ENCODE assay signal across 1 cellular context in the genomic region with DNA sequence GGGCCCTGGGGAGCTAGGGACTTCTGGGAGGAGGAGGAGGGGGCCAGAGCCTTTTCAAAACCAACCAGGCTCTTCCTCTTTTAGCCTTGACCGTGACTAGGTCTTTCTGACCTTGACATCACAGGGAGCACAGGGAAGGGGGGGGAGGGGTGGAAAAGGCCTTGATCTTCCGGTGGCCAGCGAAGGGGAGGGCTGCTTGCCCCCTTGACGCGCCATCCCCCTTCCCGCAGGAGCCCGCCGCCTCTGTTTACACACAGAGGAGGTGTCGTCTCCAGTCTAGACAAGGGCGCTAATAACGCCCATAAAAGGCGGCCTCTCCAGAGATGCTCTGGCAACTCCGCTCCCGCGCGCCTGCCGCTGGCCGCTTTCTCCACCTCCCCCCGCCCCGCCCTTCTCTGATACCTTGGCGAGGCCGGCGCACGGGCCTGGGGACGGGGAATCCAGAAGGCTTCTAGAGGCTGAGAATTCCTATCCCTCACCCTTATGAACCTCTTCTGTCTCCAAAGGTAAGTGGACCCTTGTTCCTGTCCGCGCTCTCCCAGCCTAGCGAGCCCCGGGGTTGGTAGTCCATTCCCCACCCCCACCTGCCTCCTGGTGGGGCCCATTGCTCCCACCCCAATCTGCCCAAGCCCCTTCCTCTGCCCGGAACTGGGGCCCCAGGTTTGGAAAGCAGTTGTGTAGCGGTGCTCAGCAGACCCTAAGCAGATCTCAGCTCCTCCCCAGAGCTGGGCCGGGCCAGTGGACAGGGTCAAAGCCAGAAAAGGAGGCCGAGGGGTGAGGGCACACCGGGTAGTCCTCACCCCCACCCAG.
TF ChIP-seq lines count a peak whose summit lies in the region.

No MANE protein-coding gene starts in this region.

TF ChIP-seq in HepG2, 621 proteins besides CTCF, POLR2A, EP300 and RAD21 (continued from another document and continues in another):
- TF ChIP-seq FOXA1 (IDR thresholded peaks at IDR 0.05): no peak
- TF ChIP-seq FOXA1 (CRISPR knock-in tag; IDR thresholded peaks at IDR 0.05): peak; percentile 57
- TF ChIP-seq ZNF746 (CRISPR knock-in tag; IDR thresholded peaks at IDR 0.05): no peak
- TF ChIP-seq, protein P1, sequence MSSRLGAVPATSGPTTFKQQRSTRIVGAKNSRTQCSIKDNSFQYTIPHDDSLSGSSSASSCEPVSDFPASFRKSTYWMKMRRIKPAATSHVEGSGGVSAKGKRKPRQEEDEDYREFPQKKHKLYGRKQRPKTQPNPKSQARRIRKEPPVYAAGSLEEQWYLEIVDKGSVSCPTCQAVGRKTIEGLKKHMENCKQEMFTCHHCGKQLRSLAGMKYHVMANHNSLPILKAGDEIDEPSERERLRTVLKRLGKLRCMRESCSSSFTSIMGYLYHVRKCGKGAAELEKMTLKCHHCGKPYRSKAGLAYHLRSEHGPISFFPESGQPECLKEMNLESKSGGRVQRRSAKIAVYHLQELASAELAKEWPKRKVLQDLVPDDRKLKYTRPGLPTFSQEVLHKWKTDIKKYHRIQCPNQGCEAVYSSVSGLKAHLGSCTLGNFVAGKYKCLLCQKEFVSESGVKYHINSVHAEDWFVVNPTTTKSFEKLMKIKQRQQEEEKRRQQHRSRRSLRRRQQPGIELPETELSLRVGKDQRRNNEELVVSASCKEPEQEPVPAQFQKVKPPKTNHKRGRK (CRISPR knock-in tag; IDR thresholded peaks at IDR 0.05): no peak
- no peak for TF ChIP-seq PAWR (CRISPR knock-in tag; IDR thresholded peaks at IDR 0.05; ENCODE audit: borderline replicate concordance)
- TF ChIP-seq HOXD1 (CRISPR knock-in tag; IDR thresholded peaks at IDR 0.05): no peak
- TF ChIP-seq RAD51 (IDR thresholded peaks at IDR 0.05; ENCODE audit: borderline replicate concordance): no peak
- peak; percentile 93 for TF ChIP-seq SKI (IDR thresholded peaks at IDR 0.05; ENCODE audit: partially characterized antibody)
- no peak for TF ChIP-seq MAFG (CRISPR knock-in tag; IDR thresholded peaks at IDR 0.05)
- TF ChIP-seq EZH2 (conservative IDR thresholded peaks at IDR 0.05; ENCODE audit: low read depth, low read length): no peak
- TF ChIP-seq ZNF790 (CRISPR knock-in tag; IDR thresholded peaks at IDR 0.05; ENCODE audit: borderline replicate concordance): no peak
- TF ChIP-seq, protein P2, sequence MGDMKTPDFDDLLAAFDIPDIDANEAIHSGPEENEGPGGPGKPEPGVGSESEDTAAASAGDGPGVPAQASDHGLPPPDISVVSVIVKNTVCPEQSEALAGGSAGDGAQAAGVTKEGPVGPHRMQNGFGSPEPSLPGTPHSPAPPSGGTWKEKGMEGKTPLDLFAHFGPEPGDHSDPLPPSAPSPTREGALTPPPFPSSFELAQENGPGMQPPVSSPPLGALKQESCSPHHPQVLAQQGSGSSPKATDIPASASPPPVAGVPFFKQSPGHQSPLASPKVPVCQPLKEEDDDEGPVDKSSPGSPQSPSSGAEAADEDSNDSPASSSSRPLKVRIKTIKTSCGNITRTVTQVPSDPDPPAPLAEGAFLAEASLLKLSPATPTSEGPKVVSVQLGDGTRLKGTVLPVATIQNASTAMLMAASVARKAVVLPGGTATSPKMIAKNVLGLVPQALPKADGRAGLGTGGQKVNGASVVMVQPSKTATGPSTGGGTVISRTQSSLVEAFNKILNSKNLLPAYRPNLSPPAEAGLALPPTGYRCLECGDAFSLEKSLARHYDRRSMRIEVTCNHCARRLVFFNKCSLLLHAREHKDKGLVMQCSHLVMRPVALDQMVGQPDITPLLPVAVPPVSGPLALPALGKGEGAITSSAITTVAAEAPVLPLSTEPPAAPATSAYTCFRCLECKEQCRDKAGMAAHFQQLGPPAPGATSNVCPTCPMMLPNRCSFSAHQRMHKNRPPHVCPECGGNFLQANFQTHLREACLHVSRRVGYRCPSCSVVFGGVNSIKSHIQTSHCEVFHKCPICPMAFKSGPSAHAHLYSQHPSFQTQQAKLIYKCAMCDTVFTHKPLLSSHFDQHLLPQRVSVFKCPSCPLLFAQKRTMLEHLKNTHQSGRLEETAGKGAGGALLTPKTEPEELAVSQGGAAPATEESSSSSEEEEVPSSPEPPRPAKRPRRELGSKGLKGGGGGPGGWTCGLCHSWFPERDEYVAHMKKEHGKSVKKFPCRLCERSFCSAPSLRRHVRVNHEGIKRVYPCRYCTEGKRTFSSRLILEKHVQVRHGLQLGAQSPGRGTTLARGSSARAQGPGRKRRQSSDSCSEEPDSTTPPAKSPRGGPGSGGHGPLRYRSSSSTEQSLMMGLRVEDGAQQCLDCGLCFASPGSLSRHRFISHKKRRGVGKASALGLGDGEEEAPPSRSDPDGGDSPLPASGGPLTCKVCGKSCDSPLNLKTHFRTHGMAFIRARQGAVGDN (CRISPR knock-in tag; IDR thresholded peaks at IDR 0.05): 0 out of 2 replicates have a peak, but pooled peaks have one; percentile 10
- no peak for TF ChIP-seq KLF15 (CRISPR knock-in tag; IDR thresholded peaks at IDR 0.05; ENCODE audit: borderline replicate concordance)
- no peak for TF ChIP-seq MBD4 (IDR thresholded peaks at IDR 0.05; ENCODE audit: borderline replicate concordance, low read length)
- no peak for TF ChIP-seq NFKB2 (CRISPR knock-in tag; IDR thresholded peaks at IDR 0.05; ENCODE audit: borderline replicate concordance)
- no peak for TF ChIP-seq ATF7 (IDR thresholded peaks at IDR 0.05)
- TF ChIP-seq ATF7 (CRISPR knock-in tag; IDR thresholded peaks at IDR 0.05): no peak
- no peak for TF ChIP-seq PAF1 (CRISPR knock-in tag; IDR thresholded peaks at IDR 0.05)
- TF ChIP-seq ZNF607 (CRISPR knock-in tag; IDR thresholded peaks at IDR 0.05; ENCODE audit: borderline replicate concordance): no peak
- TF ChIP-seq DNMT3B (CRISPR knock-in tag; conservative IDR thresholded peaks at IDR 0.05): no peak
- no peak for TF ChIP-seq ZNF562 (CRISPR knock-in tag; IDR thresholded peaks at IDR 0.05; ENCODE audit: borderline replicate concordance)
- TF ChIP-seq ATF1 (CRISPR knock-in tag; IDR thresholded peaks at IDR 0.05): no peak
- 0 out of 2 replicates have a peak, but pooled peaks have one; percentile 16 for TF ChIP-seq SALL1 (CRISPR knock-in tag; IDR thresholded peaks at IDR 0.05)
- TF ChIP-seq, protein P3, sequence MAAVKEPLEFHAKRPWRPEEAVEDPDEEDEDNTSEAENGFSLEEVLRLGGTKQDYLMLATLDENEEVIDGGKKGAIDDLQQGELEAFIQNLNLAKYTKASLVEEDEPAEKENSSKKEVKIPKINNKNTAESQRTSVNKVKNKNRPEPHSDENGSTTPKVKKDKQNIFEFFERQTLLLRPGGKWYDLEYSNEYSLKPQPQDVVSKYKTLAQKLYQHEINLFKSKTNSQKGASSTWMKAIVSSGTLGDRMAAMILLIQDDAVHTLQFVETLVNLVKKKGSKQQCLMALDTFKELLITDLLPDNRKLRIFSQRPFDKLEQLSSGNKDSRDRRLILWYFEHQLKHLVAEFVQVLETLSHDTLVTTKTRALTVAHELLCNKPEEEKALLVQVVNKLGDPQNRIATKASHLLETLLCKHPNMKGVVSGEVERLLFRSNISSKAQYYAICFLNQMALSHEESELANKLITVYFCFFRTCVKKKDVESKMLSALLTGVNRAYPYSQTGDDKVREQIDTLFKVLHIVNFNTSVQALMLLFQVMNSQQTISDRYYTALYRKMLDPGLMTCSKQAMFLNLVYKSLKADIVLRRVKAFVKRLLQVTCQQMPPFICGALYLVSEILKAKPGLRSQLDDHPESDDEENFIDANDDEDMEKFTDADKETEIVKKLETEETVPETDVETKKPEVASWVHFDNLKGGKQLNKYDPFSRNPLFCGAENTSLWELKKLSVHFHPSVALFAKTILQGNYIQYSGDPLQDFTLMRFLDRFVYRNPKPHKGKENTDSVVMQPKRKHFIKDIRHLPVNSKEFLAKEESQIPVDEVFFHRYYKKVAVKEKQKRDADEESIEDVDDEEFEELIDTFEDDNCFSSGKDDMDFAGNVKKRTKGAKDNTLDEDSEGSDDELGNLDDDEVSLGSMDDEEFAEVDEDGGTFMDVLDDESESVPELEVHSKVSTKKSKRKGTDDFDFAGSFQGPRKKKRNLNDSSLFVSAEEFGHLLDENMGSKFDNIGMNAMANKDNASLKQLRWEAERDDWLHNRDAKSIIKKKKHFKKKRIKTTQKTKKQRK (IDR thresholded peaks at IDR 0.05; ENCODE audit: low read length): no peak
- TF ChIP-seq, protein P4, sequence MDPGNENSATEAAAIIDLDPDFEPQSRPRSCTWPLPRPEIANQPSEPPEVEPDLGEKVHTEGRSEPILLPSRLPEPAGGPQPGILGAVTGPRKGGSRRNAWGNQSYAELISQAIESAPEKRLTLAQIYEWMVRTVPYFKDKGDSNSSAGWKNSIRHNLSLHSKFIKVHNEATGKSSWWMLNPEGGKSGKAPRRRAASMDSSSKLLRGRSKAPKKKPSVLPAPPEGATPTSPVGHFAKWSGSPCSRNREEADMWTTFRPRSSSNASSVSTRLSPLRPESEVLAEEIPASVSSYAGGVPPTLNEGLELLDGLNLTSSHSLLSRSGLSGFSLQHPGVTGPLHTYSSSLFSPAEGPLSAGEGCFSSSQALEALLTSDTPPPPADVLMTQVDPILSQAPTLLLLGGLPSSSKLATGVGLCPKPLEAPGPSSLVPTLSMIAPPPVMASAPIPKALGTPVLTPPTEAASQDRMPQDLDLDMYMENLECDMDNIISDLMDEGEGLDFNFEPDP (CRISPR knock-in tag; conservative IDR thresholded peaks at IDR 0.05): no peak
- TF ChIP-seq MTA3 (CRISPR knock-in tag; IDR thresholded peaks at IDR 0.05): no peak
- TF ChIP-seq, protein P5, sequence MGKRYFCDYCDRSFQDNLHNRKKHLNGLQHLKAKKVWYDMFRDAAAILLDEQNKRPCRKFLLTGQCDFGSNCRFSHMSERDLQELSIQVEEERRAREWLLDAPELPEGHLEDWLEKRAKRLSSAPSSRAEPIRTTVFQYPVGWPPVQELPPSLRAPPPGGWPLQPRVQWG (CRISPR knock-in tag; IDR thresholded peaks at IDR 0.05; ENCODE audit: borderline replicate concordance, low read depth): no peak
- TF ChIP-seq BRD4 (CRISPR knock-in tag; IDR thresholded peaks at IDR 0.05): no peak
- no peak for TF ChIP-seq SOX6 (IDR thresholded peaks at IDR 0.05)
- TF ChIP-seq SOX6 (CRISPR knock-in tag; IDR thresholded peaks at IDR 0.05): no peak
- TF ChIP-seq, protein P6, sequence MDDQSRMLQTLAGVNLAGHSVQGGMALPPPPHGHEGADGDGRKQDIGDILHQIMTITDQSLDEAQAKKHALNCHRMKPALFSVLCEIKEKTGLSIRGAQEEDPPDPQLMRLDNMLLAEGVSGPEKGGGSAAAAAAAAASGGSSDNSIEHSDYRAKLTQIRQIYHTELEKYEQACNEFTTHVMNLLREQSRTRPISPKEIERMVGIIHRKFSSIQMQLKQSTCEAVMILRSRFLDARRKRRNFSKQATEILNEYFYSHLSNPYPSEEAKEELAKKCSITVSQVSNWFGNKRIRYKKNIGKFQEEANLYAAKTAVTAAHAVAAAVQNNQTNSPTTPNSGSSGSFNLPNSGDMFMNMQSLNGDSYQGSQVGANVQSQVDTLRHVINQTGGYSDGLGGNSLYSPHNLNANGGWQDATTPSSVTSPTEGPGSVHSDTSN (CRISPR knock-in tag; IDR thresholded peaks at IDR 0.05; ENCODE audit: borderline replicate concordance): no peak
- no peak for TF ChIP-seq GATAD1 (CRISPR knock-in tag; IDR thresholded peaks at IDR 0.05)
- TF ChIP-seq FOXA3 (CRISPR knock-in tag; IDR thresholded peaks at IDR 0.05): 0 out of 2 replicates have a peak, but pooled peaks have one; percentile 26
- TF ChIP-seq BRCA1 (CRISPR knock-in tag; IDR thresholded peaks at IDR 0.05): no peak
- no peak for TF ChIP-seq KDM1A (CRISPR knock-in tag; IDR thresholded peaks at IDR 0.05)
- TF ChIP-seq SIX1 (CRISPR knock-in tag; IDR thresholded peaks at IDR 0.05; ENCODE audit: borderline replicate concordance): no peak
- peak; percentile 33; the same call in 1 of the 2 replicates for TF ChIP-seq GABPB1 (CRISPR knock-in tag; IDR thresholded peaks at IDR 0.05)
- 0 out of 2 replicates have a peak, but pooled peaks have one; percentile 10 for TF ChIP-seq ZNF768 (CRISPR knock-in tag; IDR thresholded peaks at IDR 0.05)
- no peak for TF ChIP-seq ZNF777 (CRISPR knock-in tag; IDR thresholded peaks at IDR 0.05)
- TF ChIP-seq WIZ (CRISPR knock-in tag; IDR thresholded peaks at IDR 0.05): no peak
- TF ChIP-seq, protein P7, sequence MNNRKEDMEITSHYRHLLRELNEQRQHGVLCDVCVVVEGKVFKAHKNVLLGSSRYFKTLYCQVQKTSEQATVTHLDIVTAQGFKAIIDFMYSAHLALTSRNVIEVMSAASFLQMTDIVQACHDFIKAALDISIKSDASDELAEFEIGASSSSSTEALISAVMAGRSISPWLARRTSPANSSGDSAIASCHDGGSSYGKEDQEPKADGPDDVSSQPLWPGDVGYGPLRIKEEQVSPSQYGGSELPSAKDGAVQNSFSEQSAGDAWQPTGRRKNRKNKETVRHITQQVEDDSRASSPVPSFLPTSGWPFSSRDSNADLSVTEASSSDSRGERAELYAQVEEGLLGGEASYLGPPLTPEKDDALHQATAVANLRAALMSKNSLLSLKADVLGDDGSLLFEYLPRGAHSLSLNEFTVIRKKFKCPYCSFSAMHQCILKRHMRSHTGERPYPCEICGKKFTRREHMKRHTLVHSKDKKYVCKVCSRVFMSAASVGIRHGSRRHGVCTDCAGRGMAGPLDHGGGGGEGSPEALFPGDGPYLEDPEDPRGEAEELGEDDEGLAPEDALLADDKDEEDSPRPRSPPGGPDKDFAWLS (CRISPR knock-in tag; IDR thresholded peaks at IDR 0.05; ENCODE audit: borderline replicate concordance): no peak
- no peak for TF ChIP-seq KMT2A (CRISPR knock-in tag; IDR thresholded peaks at IDR 0.05)
- TF ChIP-seq NCOA2 (CRISPR knock-in tag; IDR thresholded peaks at IDR 0.05): 0 out of 2 replicates have a peak, but pooled peaks have one; percentile 19
- TF ChIP-seq FOSL2 (CRISPR knock-in tag; IDR thresholded peaks at IDR 0.05): peak; percentile 16; the same call in 1 of the 2 replicates
- no peak for TF ChIP-seq ZNF678 (CRISPR knock-in tag; IDR thresholded peaks at IDR 0.05)
- no peak for TF ChIP-seq ZNF670 (CRISPR knock-in tag; IDR thresholded peaks at IDR 0.05; ENCODE audit: borderline replicate concordance)
- TF ChIP-seq, protein P8, sequence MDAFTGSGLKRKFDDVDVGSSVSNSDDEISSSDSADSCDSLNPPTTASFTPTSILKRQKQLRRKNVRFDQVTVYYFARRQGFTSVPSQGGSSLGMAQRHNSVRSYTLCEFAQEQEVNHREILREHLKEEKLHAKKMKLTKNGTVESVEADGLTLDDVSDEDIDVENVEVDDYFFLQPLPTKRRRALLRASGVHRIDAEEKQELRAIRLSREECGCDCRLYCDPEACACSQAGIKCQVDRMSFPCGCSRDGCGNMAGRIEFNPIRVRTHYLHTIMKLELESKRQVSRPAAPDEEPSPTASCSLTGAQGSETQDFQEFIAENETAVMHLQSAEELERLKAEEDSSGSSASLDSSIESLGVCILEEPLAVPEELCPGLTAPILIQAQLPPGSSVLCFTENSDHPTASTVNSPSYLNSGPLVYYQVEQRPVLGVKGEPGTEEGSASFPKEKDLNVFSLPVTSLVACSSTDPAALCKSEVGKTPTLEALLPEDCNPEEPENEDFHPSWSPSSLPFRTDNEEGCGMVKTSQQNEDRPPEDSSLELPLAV (CRISPR knock-in tag; conservative IDR thresholded peaks at IDR 0.05; ENCODE audit: low read depth): no peak
- TF ChIP-seq XRCC5 (optimal IDR thresholded peaks at IDR 0.05; ENCODE audit: low read length): no peak
- TF ChIP-seq BCL6 (CRISPR knock-in tag; IDR thresholded peaks at IDR 0.05): peak; percentile 57; the same call in 1 of the 2 replicates
- no peak for TF ChIP-seq ARHGAP35 (CRISPR knock-in tag; IDR thresholded peaks at IDR 0.05; ENCODE audit: borderline replicate concordance)
- TF ChIP-seq SP5 (CRISPR knock-in tag; IDR thresholded peaks at IDR 0.05; ENCODE audit: borderline replicate concordance, low read depth): no peak
- TF ChIP-seq PHF5A (CRISPR knock-in tag; IDR thresholded peaks at IDR 0.05; ENCODE audit: low read depth, unreplicated experiment): no peak
